Comparison of ENCODE assay signal across 19 cellular contexts in the genomic region with DNA sequence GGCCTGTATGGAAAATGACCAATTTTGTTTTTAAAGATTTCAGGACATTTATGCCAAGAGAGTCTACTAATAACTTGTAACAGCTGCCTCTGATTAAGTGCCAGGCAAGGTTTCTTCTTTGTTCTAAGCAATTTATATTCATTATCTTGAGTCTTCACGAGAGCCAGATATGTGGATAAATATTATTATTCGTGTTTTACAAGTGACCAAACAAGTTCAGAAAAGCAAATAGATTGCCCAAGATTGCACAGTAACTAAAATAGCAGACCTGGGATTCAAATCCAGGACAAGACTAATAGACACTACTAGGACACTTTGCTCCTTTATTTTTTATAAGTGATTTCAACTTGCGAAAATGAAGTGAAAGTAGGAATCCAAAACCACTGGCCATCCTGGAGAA. TPM values are rescaled to one million over a fixed set of nuclear protein-coding genes. Genes with fewer than 3 reads are reported as not detected.
DNase-seq lines count a peak whose midpoint lies in the region; ATAC-seq, FAIRE-seq and TF ChIP-seq lines count a peak whose summit lies in the region.
"Had no signal": no experiment of that assay in that cellular context is flagged by ENCODE, and none has a peak within 500 bp of the region (broad histone marks: within the 10 kb centered on the region; RNA-seq: fewer than 3 reads in every experiment).

No MANE protein-coding gene starts in this region.

- peaks cover 18% of the 10 kb centered on the region for H3K4me1 Mint-ChIP-seq in Calu3 (ENCODE audit: low read depth, unreplicated experiment)
- H3K4me1 Mint-ChIP-seq: B cell had no signal

- in situ Hi-C loops in HAP-1 (cut with MboI; ENCODE audit: low sequenced_read_pairs) = no loop called here

- H3K36me3 ChIP-seq in body of pancreas (replicated peaks in 1 of 2; ENCODE audit: insufficient read depth in 1 of 2, low read depth in 2 of 2) (no peaks in the 10 kb centered on the region), HAP-1 (replicated peaks) (no peaks in the 10 kb centered on the region)
- H3K36me3 ChIP-seq: BLaER1 treated with 17β-estradiol and CSF1 and Interleukin-3, amounts not matched to agents 10 nM and 100 nM had no signal

- H3K9me3 Mint-ChIP-seq in Calu3 (ENCODE audit: low read depth, unreplicated experiment) = peaks cover under 1% of the 10 kb centered on the region
- H3K9me3 Mint-ChIP-seq: CD4-positive, alpha-beta T cell; CD8-positive, alpha-beta T cell had no signal

- no peaks in the 10 kb centered on the region for H3K27me3 Mint-ChIP-seq in Calu3 (ENCODE audit: unreplicated experiment)
- H3K27me3 Mint-ChIP-seq: CD4-positive, alpha-beta T cell had no signal

- H3K36me3 Mint-ChIP-seq in Calu3 (ENCODE audit: insufficient read depth, unreplicated experiment) = no peaks in the 10 kb centered on the region
- H3K36me3 Mint-ChIP-seq: CD8-positive, alpha-beta T cell had no signal

- BruUV-seq in Calu3 (replicated peaks; lab: Mats Ljungman, UMichigan) = no TSS peak

- TF ChIP-seq CTCF in D721Med (IDR thresholded peaks at IDR 0.05; ENCODE audit: insufficient read depth, missing control alignments) (no peak), LNCaP clone FGC (IDR thresholded peaks at IDR 0.05; ENCODE audit: control insufficient read depth, extremely low read depth, insufficient read depth) (no peak), body of pancreas (IDR thresholded peaks at IDR 0.05) (no peak), Calu3 (IDR thresholded peaks at IDR 0.05; ENCODE audit: unreplicated experiment) (no peak)

- CTCF ChIA-PET in Calu3 (lab: Charles Lee) = no interaction called here

- DNase-seq in D721Med (ENCODE audit: insufficient read length, low spot score) = no peak
- DNase-seq in LNCaP clone FGC (ENCODE audit: low read depth) = peak; percentile 75
- no peak for DNase-seq in body of pancreas
- DNase-seq in HAP-1 (ENCODE audit: low spot score in 2 of 2) = no peak
- no peak for DNase-seq in Calu3
- DNase-seq: AML-193; Caco-2; CD4-positive, alpha-beta T cell; CD8-positive, alpha-beta T cell; DMS79 treated with DMSO at 0.1 percent for 48 hours; GF-D8 had no signal

- intact Hi-C loops in body of pancreas (cut with DNase I) (loop anchor here (5.0 kb wide), 1 partner anchor 77 kb away; no protein-coding TSS in a partner anchor), Calu3 (cut with micrococcal nuclease; ENCODE audit: unreplicated experiment) (no loop called here)

- H3K27me3 ChIP-seq in body of pancreas (no peaks in the 10 kb centered on the region), HAP-1 (ENCODE audit: low read depth) (no peaks in the 10 kb centered on the region)
- H3K27me3 ChIP-seq: BLaER1 treated with 17β-estradiol and CSF1 and Interleukin-3, amounts not matched to agents 10 nM and 100 nM had no signal

- no peak for TF ChIP-seq POLR2A in body of pancreas (IDR thresholded peaks at IDR 0.05)

- H3K4me3 Mint-ChIP-seq in Calu3 (ENCODE audit: low read depth, unreplicated experiment) = no peak overlapping the region
- H3K4me3 Mint-ChIP-seq: B cell; CD4-positive, alpha-beta T cell; CD8-positive, alpha-beta T cell had no signal

- H3K27ac ChIP-seq in body of pancreas = no peak overlapping the region
- H3K27ac ChIP-seq: 22Rv1; A549; BLaER1 treated with 17β-estradiol and CSF1 and Interleukin-3, amounts not matched to agents 10 nM and 100 nM; C4-2B had no signal

- peak; percentile 25 for FAIRE-seq in D721Med (lab: Jason Lieb, UNC)
- FAIRE-seq: A549, G401.6, GM12891 had no signal

- H3K4me1 ChIP-seq in body of pancreas (peaks cover 9% of the 10 kb centered on the region), HAP-1 (no peaks in the 10 kb centered on the region)
- H3K4me1 ChIP-seq: A549, Caco-2 had no signal

- ATAC-seq in body of pancreas = peak; percentile 45
- ATAC-seq: A549; CD8-positive, alpha-beta T cell had no signal

- 33 to 38% methylated on average over 3 of the region's 3 CpGs for WGBS in body of pancreas, 2 donors

- no peak overlapping the region for H3K27ac Mint-ChIP-seq in Calu3 (ENCODE audit: unreplicated experiment)
- H3K27ac Mint-ChIP-seq: B cell; CD4-positive, alpha-beta T cell; CD8-positive, alpha-beta T cell had no signal

- no peak overlapping the region for H3K4me3 ChIP-seq in LNCaP clone FGC (ENCODE audit: low read depth, low read length)
- no peak overlapping the region for H3K4me3 ChIP-seq in body of pancreas
- no peak overlapping the region for H3K4me3 ChIP-seq in HAP-1
- H3K4me3 ChIP-seq: A549; BLaER1 treated with 17β-estradiol and CSF1 and Interleukin-3, amounts not matched to agents 10 nM and 100 nM had no signal

- no peaks in the 10 kb centered on the region for H3K9me3 ChIP-seq in body of pancreas
- H3K9me3 ChIP-seq in HAP-1 = no peaks in the 10 kb centered on the region
- H3K9me3 ChIP-seq: A549; BLaER1 treated with 17β-estradiol and CSF1 and Interleukin-3, amounts not matched to agents 10 nM and 100 nM; Caco-2 had no signal

RNA-seq across cellular contexts. Expression of gene DPT, which starts 30.1 kb away (rescaled TPM):
- total RNA-seq in body of pancreas (10 to 100 TPM; 25.4 to 57.1 TPM), Calu3 (2022) (not detected in 2 replicates)
- total RNA-seq: A172; B cell; Caco-2; CD4-positive, alpha-beta T cell; CD8-positive, alpha-beta T cell had no signal

Comparison
In these comparisons a context has a peak if more than half of its experiments do, and no peak if none do; other contexts are left out.
1. RNA of gene DPT, which starts 30.1 kb away (total RNA-seq): 25.4 to 57.1 TPM in body of pancreas; not detected in Calu3; every median in the first group is over 10 times any median in the second.